8 cellular contexts compared by ENCODE assay signal in the genomic region with DNA sequence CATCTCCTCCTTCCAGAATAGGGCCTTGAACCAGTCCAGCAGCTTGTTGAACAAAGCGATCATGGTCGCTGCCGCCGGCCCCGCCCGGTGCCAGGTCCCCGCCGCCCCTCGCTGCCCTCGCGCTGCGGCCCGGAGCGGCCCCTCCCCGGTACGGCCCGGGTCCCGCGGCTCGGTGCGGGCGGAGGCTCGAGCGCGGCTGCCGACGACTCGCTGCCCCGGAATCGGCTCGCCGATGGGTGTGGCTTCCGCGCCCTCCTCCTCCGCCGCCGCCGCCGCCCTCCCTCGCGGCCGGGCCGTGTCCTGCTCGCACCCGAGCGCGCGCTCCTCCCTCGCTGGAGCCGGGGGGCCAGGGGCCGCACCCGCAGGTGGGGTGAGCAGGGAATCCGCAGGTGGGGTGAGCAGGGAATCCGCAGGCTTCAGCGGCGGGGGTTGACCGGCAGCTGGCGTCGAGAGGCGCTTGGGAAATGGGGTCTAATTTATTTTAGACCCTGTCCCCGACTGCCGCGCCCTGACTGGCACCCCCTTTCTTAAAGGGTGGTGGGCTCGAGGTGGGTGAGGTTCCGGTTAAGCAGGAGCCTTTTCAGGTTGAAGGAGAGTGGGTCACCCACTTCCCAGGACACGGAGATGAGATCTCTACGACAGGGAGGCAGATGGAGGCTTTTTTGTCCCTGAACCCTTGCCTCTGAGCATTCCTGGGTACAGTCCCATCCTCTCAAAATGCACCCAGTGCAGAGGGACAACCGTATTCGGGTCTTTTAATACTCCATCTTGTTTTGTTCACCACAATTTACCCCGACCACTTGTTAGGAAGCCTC. TPM values are rescaled to one million over a fixed set of nuclear protein-coding genes. Genes with fewer than 3 reads are reported as not detected.
DNase-seq lines count a peak whose midpoint lies in the region; ATAC-seq and TF ChIP-seq lines count a peak whose summit lies in the region.

A gene (minus strand): TSS at position 228 of the 815 bp plus-strand sequence. CDS start 165 bp downstream, at position 63.

- no peaks in the 10 kb centered on the region for H3K36me3 ChIP-seq in SJCRH30
- H3K36me3 ChIP-seq in osteoblast (ENCODE audit: insufficient read depth, low read length), result no peaks in the 10 kb centered on the region
- H3K36me3 ChIP-seq in aorta (ENCODE audit: control insufficient read depth in 1 of 2, insufficient read depth in 2 of 2, low read length in 1 of 2), result no peaks in the 10 kb centered on the region

- H3K27me3 Mint-ChIP-seq in activated naive CD8-positive, alpha-beta T cell treated with anti-CD3 and anti-CD28 coated beads for 36 hours, result no peaks in the 10 kb centered on the region

- peak within 1 kb of the TSS; percentile 94 for H3K4me3 Mint-ChIP-seq in activated naive CD8-positive, alpha-beta T cell treated with anti-CD3 and anti-CD28 coated beads for 36 hours

- H3K27ac Mint-ChIP-seq in activated naive CD8-positive, alpha-beta T cell treated with anti-CD3 and anti-CD28 coated beads for 36 hours, result peak within 1 kb of the TSS; percentile 91

- peak within 1 kb of the TSS; percentile 98 for H3K4me2 ChIP-seq in osteoblast (ENCODE audit: insufficient read depth, low read length)

- H3K27ac ChIP-seq in SJCRH30 (0 out of 2 replicates have a peak within 1 kb of the TSS, but pooled peaks have one; percentile 21), osteoblast (ENCODE audit: low read depth, low read length) (peak within 1 kb of the TSS; percentile 65), aorta (ENCODE audit: low read depth in 1 of 2, low read length in 2 of 2) (peak within 1 kb of the TSS; percentile 38 to 84)

- 0 to 1% methylated on average over 23 to 70 of the region's 70 CpGs for WGBS in aorta, 2 donors

- H3K4me1 ChIP-seq in SJCRH30, result peaks cover 2% of the 10 kb centered on the region; the same call in 1 of the 2 replicates
- peaks cover 15% of the 10 kb centered on the region for H3K4me1 ChIP-seq in osteoblast (ENCODE audit: insufficient read depth, low read length)
- H3K4me1 ChIP-seq in aorta (ENCODE audit: control insufficient read depth in 1 of 2, insufficient read depth in 2 of 2, low read length in 2 of 2), result no peaks in the 10 kb centered on the region

- H3K27me3 ChIP-seq in SJCRH30, result peaks cover 17% of the 10 kb centered on the region
- H3K27me3 ChIP-seq in osteoblast (ENCODE audit: insufficient read depth, low read length), result no peaks in the 10 kb centered on the region
- no peaks in the 10 kb centered on the region for H3K27me3 ChIP-seq in aorta (ENCODE audit: control insufficient read depth in 1 of 2, insufficient read depth in 2 of 2, low read length in 1 of 2)

- H3K9me3 Mint-ChIP-seq in activated naive CD8-positive, alpha-beta T cell treated with anti-CD3 and anti-CD28 coated beads for 36 hours, result no peaks in the 10 kb centered on the region

- H2AFZ ChIP-seq in osteoblast (ENCODE audit: low read length), result peak within 1 kb of the TSS; percentile 98

- peak; percentile 69 for ATAC-seq in GM19467 (IDR thresholded peaks at IDR 0.05; ENCODE audit: unreplicated experiment)
- ATAC-seq in Right ventricle myocardium inferior, result peak; percentile 80
- ATAC-seq in aorta (ENCODE audit: low FRiP score), result peak; percentile 84

- H3K79me2 ChIP-seq in osteoblast (ENCODE audit: insufficient read depth, low read length), result peaks cover 56% of the 10 kb centered on the region

- H3K4me1 Mint-ChIP-seq in activated naive CD8-positive, alpha-beta T cell treated with anti-CD3 and anti-CD28 coated beads for 36 hours, result peaks cover 32% of the 10 kb centered on the region

- H3K36me3 Mint-ChIP-seq in activated naive CD8-positive, alpha-beta T cell treated with anti-CD3 and anti-CD28 coated beads for 36 hours, result peaks cover 20% of the 10 kb centered on the region

- TF ChIP-seq CTCF in osteoblast (IDR thresholded peaks at IDR 0.05; ENCODE audit: extremely low read depth, low read depth, low read length), result no peak

- peaks cover 31% of the 10 kb centered on the region for H4K20me1 ChIP-seq in osteoblast (ENCODE audit: insufficient read depth, low read length)

- no peaks in the 10 kb centered on the region for H3K9me3 ChIP-seq in SJCRH30 (replicated peaks)
- H3K9me3 ChIP-seq in osteoblast (ENCODE audit: low read depth, low read length), result no peaks in the 10 kb centered on the region
- H3K9me3 ChIP-seq in aorta (ENCODE audit: control insufficient read depth, low read length), result no peaks in the 10 kb centered on the region

- DNase-seq in Caki2 (ENCODE audit: low read depth) (peak; percentile 38), HT1080 (ENCODE audit: low read depth) (peak; percentile 21), SJCRH30 (peak; percentile 57 to 60), Right ventricle myocardium inferior (ENCODE audit: missing footprints) (peak; percentile 91), osteoblast (ENCODE audit: insufficient read length, low spot score, missing footprints) (peak; percentile 98), aorta (peak; percentile 84 to 92)
- peak; percentile 81 for DNase-seq in activated naive CD8-positive, alpha-beta T cell treated with anti-CD3 and anti-CD28 coated beads for 36 hours

- H3K4me3 ChIP-seq in SJCRH30, result peak within 1 kb of the TSS; percentile 91
- peak within 1 kb of the TSS; percentile 84 for H3K4me3 ChIP-seq in osteoblast (ENCODE audit: insufficient read depth, low read length)
- H3K4me3 ChIP-seq in aorta (ENCODE audit: low read length in 2 of 2), result peak within 1 kb of the TSS; percentile 93 to 100

- intact Hi-C loops in Right ventricle myocardium inferior (cut with DNase I), result no loop called here
- intact Hi-C loops in aorta (cut with DNase I), result no loop called here

- in situ Hi-C loops in Caki2 (cut with HindIII; ENCODE audit: low pct_unique_long_range_greater_than_20kb, low sequenced_read_pairs), result no loop called here

RNA-seq across cellular contexts. Expression of the gene that starts here (rescaled TPM):
- total RNA-seq in Caki2 (2014; rRNA removed; shearing (Covaris generic); ENCODE audit: low replicate concordance), result 16.9 and 23.9 TPM in 2 replicates
- total RNA-seq in HT1080 (2014; rRNA removed; shearing (Covaris generic)), result 10.9 and 12.9 TPM in 2 replicates
- polyA plus RNA-seq in HT1080 (2015; cell fraction: cytosol; rRNA removed), result 23.1 and 23.8 TPM in 2 replicates
- polyA plus RNA-seq in HT1080 (2015; cell fraction: nucleus; rRNA removed), result 19.1 TPM in 2 replicates
- 17.1 and 18.1 TPM in 2 replicates for total RNA-seq in SJCRH30 (2014; rRNA removed; shearing (Covaris generic))
- 10 to 100 TPM; 23.4 to 27.8 TPM for total RNA-seq in activated naive CD8-positive, alpha-beta T cell treated with anti-CD3 and anti-CD28 coated beads for 36 hours
- 64.6 TPM for total RNA-seq in Right ventricle myocardium inferior
- 24.2 and 25.0 TPM in 2 replicates for total RNA-seq in osteoblast
- 10 to 100 TPM; 66.3 to 87.7 TPM for total RNA-seq in aorta
- polyA plus RNA-seq in aorta, result 10 to 100 TPM; 21.8 to 32.2 TPM

Comparison
In these comparisons a context has a peak if more than half of its experiments do, and no peak if none do; other contexts are left out.
1. Peak in every context shown above with its lines: DNase-seq, ATAC-seq, H3K4me3 ChIP-seq and H3K27ac ChIP-seq.
2. DNase-seq: peak in every context shown above with its lines; median percentile 98 in osteoblast; 91 in Right ventricle myocardium inferior; 88 in aorta; 81 in activated naive CD8-positive, alpha-beta T cell treated with anti-CD3 and anti-CD28 coated beads for 36 hours; 58 in SJCRH30; 38 in Caki2; 21 in HT1080.